ENCODE assay signal across 8 cellular contexts in the genomic region with DNA sequence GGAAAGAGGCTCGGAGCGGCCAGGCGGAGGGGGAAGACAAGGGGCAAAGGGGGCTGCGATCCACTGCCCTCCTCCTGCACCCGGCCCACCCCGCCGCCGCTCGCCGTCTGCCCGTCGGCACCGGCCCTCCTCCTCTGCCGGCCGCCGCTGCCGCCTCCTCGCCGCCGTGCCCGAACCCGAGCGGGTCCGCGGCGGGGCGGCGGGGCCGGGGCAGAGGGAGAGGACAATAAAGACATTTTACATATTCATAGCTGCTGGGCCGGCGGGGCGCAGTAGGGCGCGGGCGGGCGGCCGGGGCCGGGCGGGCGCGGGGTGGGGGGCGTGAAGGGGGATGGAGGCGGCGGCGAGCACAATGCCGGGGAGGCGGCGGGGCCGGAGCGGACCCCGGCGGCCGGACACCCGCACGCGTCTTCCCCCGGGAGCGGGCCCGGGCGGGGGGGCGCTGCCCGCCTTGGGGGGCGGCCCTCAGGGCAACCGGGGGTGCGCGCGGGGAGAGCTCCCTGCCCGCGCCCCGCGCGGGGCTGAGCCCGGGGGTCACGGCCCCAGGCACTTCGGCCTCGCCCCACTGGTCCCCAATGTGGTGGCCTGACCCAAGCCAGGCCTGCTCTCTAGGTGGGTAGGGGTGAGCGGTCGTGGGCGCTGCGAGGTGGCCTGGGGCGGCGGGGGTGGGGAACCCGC. TPM values are rescaled to one million over a fixed set of nuclear protein-coding genes. Genes with fewer than 3 reads are reported as not detected.
DNase-seq lines count a peak whose midpoint lies in the region; ATAC-seq and TF ChIP-seq lines count a peak whose summit lies in the region.

No MANE protein-coding gene starts in this region.

- no peaks in the 10 kb centered on the region for H3K27me3 ChIP-seq in PC-3 (ENCODE audit: low read length)
- no peaks in the 10 kb centered on the region for H3K27me3 ChIP-seq in lung (ENCODE audit: control insufficient read depth, insufficient read depth)

- 0 to 1% methylated on average over 51 to 83 of the region's 83 CpGs for WGBS in lung, 2 donors

- no peaks in the 10 kb centered on the region for H3K9me2 ChIP-seq in PC-3 (replicated peaks; ENCODE audit: low read length)

- no peaks in the 10 kb centered on the region for H3F3A ChIP-seq in PC-3 (ENCODE audit: low read length, unreplicated experiment)

- H3K9ac ChIP-seq in PC-3 (ENCODE audit: low read length) = peak overlapping the region; percentile 84

- peaks cover 37% of the 10 kb centered on the region for H3K4me1 Mint-ChIP-seq in activated CD4-positive, alpha-beta T cell treated with anti-CD3 and anti-CD28 coated beads, Interleukin-2, amount 10 ng/mL, durations not matched to agents 7 days and 5 days

- peaks cover 60% of the 10 kb centered on the region for H3K79me2 ChIP-seq in PC-3 (ENCODE audit: low read length)

- H3K4me1 ChIP-seq in PC-3 (ENCODE audit: insufficient read depth, low read length) (peaks cover 31% of the 10 kb centered on the region), lung (ENCODE audit: control insufficient read depth in 2 of 2, insufficient read depth in 2 of 2, low read length in 2 of 2) (peaks cover 0 to 8% of the 10 kb centered on the region in 2 donors)

- H3K4me2 ChIP-seq in PC-3 (ENCODE audit: low read length) = peak overlapping the region; percentile 89

- H3K27ac ChIP-seq in PC-3 (ENCODE audit: low read length) (peak overlapping the region; percentile 42; the same call in 1 of the 2 replicates), lung (ENCODE audit: low read depth in 1 of 2, low read length in 1 of 2) (peak overlapping the region; percentile 94), substantia nigra (ENCODE audit: low read depth, low read length, poor library complexity, severe bottlenecking) (peak overlapping the region; percentile 92)

- H3K4me3 ChIP-seq in PC-3 (ENCODE audit: low read length) (peak overlapping the region; percentile 83), choroid plexus epithelial cell (ENCODE audit: low read depth, low read length) (peak overlapping the region; percentile 76), lung (peak overlapping the region; percentile 96)

- ATAC-seq in HG02642 (IDR thresholded peaks at IDR 0.05; ENCODE audit: poor library complexity, unreplicated experiment) = peak; percentile 23
- ATAC-seq in PC-3 = peak; percentile 7
- ATAC-seq in lung (ENCODE audit: insufficient read depth, low FRiP score) = no peak

- no peaks in the 10 kb centered on the region for H3K9me3 ChIP-seq in PC-3 (ENCODE audit: low read length)
- no peaks in the 10 kb centered on the region for H3K9me3 ChIP-seq in lung (ENCODE audit: control insufficient read depth in 2 of 2, insufficient read depth in 1 of 2, low read length in 1 of 2)

- no peaks in the 10 kb centered on the region for H3K36me3 ChIP-seq in PC-3 (ENCODE audit: low read depth, low read length)
- H3K36me3 ChIP-seq in lung (ENCODE audit: control insufficient read depth in 2 of 2, insufficient read depth in 2 of 2, low read length in 2 of 2) = no peaks in the 10 kb centered on the region

- TF ChIP-seq CTCF in PC-3 (conservative IDR thresholded peaks at IDR 0.05; ENCODE audit: low read depth, low read length) = no peak
- no peak for TF ChIP-seq CTCF in choroid plexus epithelial cell (conservative IDR thresholded peaks at IDR 0.05; ENCODE audit: low read depth, low read length)
- TF ChIP-seq CTCF in lung (IDR thresholded peaks at IDR 0.05; ENCODE audit: control extremely low read depth, extremely low read depth) = no peak

- H3K9me3 Mint-ChIP-seq in activated CD4-positive, alpha-beta T cell treated with anti-CD3 and anti-CD28 coated beads, Interleukin-2, amount 10 ng/mL, durations not matched to agents 7 days and 5 days = peaks cover 3% of the 10 kb centered on the region

- intact Hi-C loops in PC-3 (cut with micrococcal nuclease) = loop anchor here (5.0 kb wide), 6 partner anchors 99 to 716 kb away; a partner anchor contains a TSS

- peaks cover 24% of the 10 kb centered on the region for H4K20me1 ChIP-seq in PC-3 (ENCODE audit: low read length)

- CTCF ChIA-PET in activated CD4-positive, alpha-beta T cell treated with anti-CD3 and anti-CD28 coated beads, Interleukin-2, amount 10 ng/mL, durations not matched to agents 7 days and 5 days (lab: Charles Lee) = interaction anchor here (0.9 to 5.9 kb wide), 16 partner anchors 11 to 350 kb away, joined by 3 to 46 read pairs (median 4); no protein-coding TSS in a partner anchor
- CTCF ChIA-PET in PC-3 (lab: Charles Lee) = interaction anchor here (0.6 to 1.4 kb wide), 4 partner anchors 16 to 331 kb away, joined by 3 to 15 read pairs (median 5); no protein-coding TSS in a partner anchor

- no TSS peak for BruUV-seq in PC-3 (replicated peaks; lab: Mats Ljungman, UMichigan)

- H3K27me3 Mint-ChIP-seq in activated CD4-positive, alpha-beta T cell treated with anti-CD3 and anti-CD28 coated beads, Interleukin-2, amount 10 ng/mL, durations not matched to agents 7 days and 5 days = no peaks in the 10 kb centered on the region

- peak overlapping the region; percentile 99 for H3K27ac Mint-ChIP-seq in activated CD4-positive, alpha-beta T cell treated with anti-CD3 and anti-CD28 coated beads, Interleukin-2, amount 10 ng/mL, durations not matched to agents 7 days and 5 days

- POLR2A ChIA-PET in activated CD4-positive, alpha-beta T cell treated with anti-CD3 and anti-CD28 coated beads, Interleukin-2, amount 10 ng/mL, durations not matched to agents 7 days and 5 days (lab: Charles Lee) = interaction anchor here (0.9 to 1.4 kb wide), 2 partner anchors 10 to 278 kb away, joined by 3 to 6 read pairs; no protein-coding TSS in a partner anchor
- POLR2A ChIA-PET in PC-3 (lab: Charles Lee; ENCODE audit: unreplicated experiment) = interaction anchor here (0.5 to 2.0 kb wide), 3 partner anchors 42 to 332 kb away, joined by 3 to 10 read pairs (median 6); a partner anchor contains a TSS

- peak; percentile 11 for DNase-seq in activated CD4-positive, alpha-beta T cell treated with anti-CD3 and anti-CD28 coated beads, Interleukin-2, amount 10 ng/mL, durations not matched to agents 7 days and 5 days
- no peak for DNase-seq in activated CD4-positive, alpha-beta T cell treated with anti-CD3 and anti-CD28 coated beads, Interleukin-2, amount 50 U/mL, for 48 hours
- DNase-seq in PC-3 (no peak), choroid plexus epithelial cell (ENCODE audit: low read depth) (no peak), lung (ENCODE audit: low spot score) (peak; percentile 29), substantia nigra (lab: John Stamatoyannopoulos, UW) (peak in 28 of 49 donors; percentile 14 to 83 (median 40)), NCI-H2171 (lab: John Stamatoyannopoulos, UW) (no peak)

- H3K4me3 Mint-ChIP-seq in activated CD4-positive, alpha-beta T cell treated with anti-CD3 and anti-CD28 coated beads, Interleukin-2, amount 10 ng/mL, durations not matched to agents 7 days and 5 days = peak overlapping the region; percentile 94

- H3K36me3 Mint-ChIP-seq in activated CD4-positive, alpha-beta T cell treated with anti-CD3 and anti-CD28 coated beads, Interleukin-2, amount 10 ng/mL, durations not matched to agents 7 days and 5 days (ENCODE audit: low read depth) = peaks cover 4% of the 10 kb centered on the region

- H2AFZ ChIP-seq in PC-3 (ENCODE audit: low read length) = peak overlapping the region; percentile 81

RNA-seq across cellular contexts. Expression of a gene that starts 0.6 kb away (rescaled TPM):
- total RNA-seq in activated CD4-positive, alpha-beta T cell treated with anti-CD3 and anti-CD28 coated beads, Interleukin-2, amount 10 ng/mL, durations not matched to agents 7 days and 5 days = 10 to 100 TPM; 22.0 to 22.3 TPM
- total RNA-seq in PC-3 (2014; rRNA removed) = 8.7 and 17.9 TPM in 2 replicates
- 10 to 100 TPM; 14.0 to 34.4 TPM for total RNA-seq in lung
- 1 to 10 TPM; 2.0 to 3.3 TPM for polyA plus RNA-seq in lung

Comparison
In these comparisons a context has a peak if more than half of its experiments do, and no peak if none do; other contexts are left out.
1. DNase-seq: peak in activated CD4-positive, alpha-beta T cell treated with anti-CD3 and anti-CD28 coated beads, Interleukin-2, amount 10 ng/mL, durations not matched to agents 7 days and 5 days (single experiment), lung (single experiment) and substantia nigra (28 of 49); none in activated CD4-positive, alpha-beta T cell treated with anti-CD3 and anti-CD28 coated beads, Interleukin-2, amount 50 U/mL, for 48 hours (0 of 2), PC-3 (single experiment), choroid plexus epithelial cell (single experiment) and NCI-H2171 (single experiment).
2. H3K27ac ChIP-seq: peak in every context shown above with its lines; median percentile 94 in lung; 92 in substantia nigra; 42 in PC-3.
3. Peak in every context shown above with its lines, with median percentiles within 50 percentile points of each other: H3K4me3 ChIP-seq.